ENCODE assay signal across 23 cellular contexts in the genomic region with DNA sequence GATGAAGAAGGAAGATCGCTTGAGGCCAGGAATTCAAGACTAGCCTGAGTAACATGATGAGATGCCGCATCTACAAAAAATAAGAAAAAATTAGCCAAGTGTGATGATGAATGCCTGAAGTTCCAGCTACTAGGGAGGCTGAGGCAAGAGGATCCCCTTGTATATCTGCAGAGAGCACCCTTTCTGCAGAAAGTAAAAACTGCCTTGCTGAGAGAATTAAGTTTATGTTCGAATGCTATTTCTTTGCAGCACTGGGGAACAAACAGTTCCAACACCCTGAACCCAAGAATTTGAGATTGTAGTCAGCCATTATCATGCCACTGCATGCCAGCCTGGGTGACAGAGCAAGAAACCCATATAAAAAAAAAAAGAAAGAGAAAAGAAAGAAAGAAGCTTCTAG.
"Had no signal": no experiment of that assay in that cellular context is flagged by ENCODE, and none has a peak within 500 bp of the region (broad histone marks: within the 10 kb centered on the region; RNA-seq: fewer than 3 reads in every experiment).

No MANE protein-coding gene starts in this region.

- H3K27ac ChIP-seq: epithelial cell of prostate, esophagus squamous epithelium, gastrocnemius medialis, heart right ventricle, left lung, lower lobe of right lung had no signal

- H3K36me3 ChIP-seq: esophagus squamous epithelium, gastrocnemius medialis, heart right ventricle, left lung, lower lobe of right lung had no signal

- H3K4me1 ChIP-seq: esophagus squamous epithelium, gastrocnemius medialis, heart right ventricle, left lung, lower lobe of right lung had no signal

- DNase-seq: cortex of kidney; effector CD8-positive, alpha-beta T cell; effector memory CD8-positive, alpha-beta T cell; endodermal cell; erythroblast; esophagus squamous epithelium; foreskin fibroblast; foreskin melanocyte; gastrocnemius medialis; glutamatergic neuron; head of caudate nucleus; heart right ventricle; hippocampal formation; left cardiac atrium; left lung; left ventricle myocardium superior; lower lobe of right lung; mesenchymal stem cell; mucosa of descending colon; naive B cell; naive thymus-derived CD8-positive, alpha-beta T cell had no signal

- H3K9me3 ChIP-seq: gastrocnemius medialis had no signal

- H3K4me3 ChIP-seq: esophagus squamous epithelium, gastrocnemius medialis, heart right ventricle, left lung, lower lobe of right lung, mucosa of descending colon had no signal

- H3K27me3 ChIP-seq: esophagus squamous epithelium, gastrocnemius medialis, heart right ventricle, left lung had no signal

- ATAC-seq: effector memory CD8-positive, alpha-beta T cell; esophagus mucosa; gastrocnemius medialis; heart right ventricle; left cardiac atrium; left lung; left ventricle myocardium superior; lower lobe of right lung; mucosa of descending colon; naive thymus-derived CD8-positive, alpha-beta T cell had no signal
